15 cellular contexts compared by ENCODE assay signal in genomic region chr5:68149189-68149588, GRCh38.
DNase-seq lines count a peak whose midpoint lies in the region; ATAC-seq and TF ChIP-seq lines count a peak whose summit lies in the region.
"Had no signal": no experiment of that assay in that cellular context is flagged by ENCODE, and none has a peak within 500 bp of the region (broad histone marks: within the 10 kb centered on the region; RNA-seq: fewer than 3 reads in every experiment).

No MANE protein-coding gene starts in this region.

- H3K27ac Mint-ChIP-seq in activated naive CD4-positive, alpha-beta T cell treated with anti-CD3 and anti-CD28 coated beads, Interleukin-2, amount 50 U/mL, for 72 hours, result no peak overlapping the region
- H3K27ac Mint-ChIP-seq: activated CD4-positive, alpha-beta T cell treated with anti-CD3 and anti-CD28 coated beads, Interleukin-2, amount 10 ng/mL, durations not matched to agents 24 days and 14 days; T-helper 1 cell treated with Interleukin-12 subunit alpha and Interleukin-12 subunit beta and Interleukin-4 antibody, amounts not matched to agents 30 μg/mL and 1 μg/mL, for 36 hours had no signal

- H3K9me3 Mint-ChIP-seq in activated naive CD4-positive, alpha-beta T cell treated with anti-CD3 and anti-CD28 coated beads, Interleukin-2, amount 50 U/mL, for 72 hours, result peaks cover 0 to 3% of the 10 kb centered on the region in 2 donors
- H3K9me3 Mint-ChIP-seq: activated CD4-positive, alpha-beta T cell treated with anti-CD3 and anti-CD28 coated beads, Interleukin-2, amount 10 ng/mL, durations not matched to agents 24 days and 14 days had no signal

- peak; percentile 31 for DNase-seq in GM04504 (ENCODE audit: low read depth)
- no peak for DNase-seq in pons (ENCODE audit: low spot score)
- DNase-seq in activated naive CD4-positive, alpha-beta T cell treated with anti-CD3 and anti-CD28 coated beads, Interleukin-2, amount 50 U/mL, for 72 hours (ENCODE audit: low spot score in 2 of 2), result no peak
- no peak for DNase-seq in AML-193 (lab: John Stamatoyannopoulos, UW)
- DNase-seq: activated CD4-positive, alpha-beta T cell treated with anti-CD3 and anti-CD28 coated beads, Interleukin-2, amount 10 ng/mL, durations not matched to agents 24 days and 14 days; activated naive CD4-positive, alpha-beta T cell; foreskin keratinocyte; kidney; NCI-H2081 had no signal

- H2AFZ ChIP-seq in Loucy (ENCODE audit: low read length), result peak overlapping the region; percentile 3

- H3K4me3 ChIP-seq in Loucy (ENCODE audit: low read length, poor library complexity, severe bottlenecking) (no peak overlapping the region), liver (ENCODE audit: low read depth in 1 of 3, low read length in 3 of 3) (no peak overlapping the region)

- H3K9me2 ChIP-seq in Loucy (replicated peaks; ENCODE audit: low read depth, low read length), result no peaks in the 10 kb centered on the region

- no peak overlapping the region for H3K4me2 ChIP-seq in Loucy (ENCODE audit: low read depth, low read length, poor library complexity, severe bottlenecking)

- H3K36me3 Mint-ChIP-seq in activated naive CD4-positive, alpha-beta T cell treated with anti-CD3 and anti-CD28 coated beads, Interleukin-2, amount 50 U/mL, for 72 hours, result no peaks in the 10 kb centered on the region

- peak; percentile 37 for ATAC-seq in GM21367 (IDR thresholded peaks at IDR 0.05; ENCODE audit: unreplicated experiment)
- ATAC-seq in activated naive CD4-positive, alpha-beta T cell treated with anti-CD3 and anti-CD28 coated beads, Interleukin-2, amount 50 U/mL, for 72 hours, result no peak
- no peak for ATAC-seq in HG02973 (IDR thresholded peaks at IDR 0.05; ENCODE audit: unreplicated experiment)
- ATAC-seq: foreskin keratinocyte had no signal

- H3K4me1 ChIP-seq in Loucy (ENCODE audit: insufficient read depth, low read length, poor library complexity, severe bottlenecking), result no peaks in the 10 kb centered on the region
- H3K4me1 ChIP-seq in liver (ENCODE audit: control insufficient read depth in 4 of 4, insufficient read depth in 4 of 4, low read length in 3 of 4), result peaks cover 0 to 7% (median 2%) of the 10 kb centered on the region in 4 donors
- H3K4me1 ChIP-seq: foreskin keratinocyte had no signal

- H3K27me3 ChIP-seq in Loucy (ENCODE audit: insufficient read depth, low read length, poor library complexity, severe bottlenecking) (no peaks in the 10 kb centered on the region), liver (ENCODE audit: control insufficient read depth in 4 of 4, insufficient read depth in 4 of 4, low read length in 3 of 4) (no peaks in the 10 kb centered on the region)
- H3K27me3 ChIP-seq: foreskin keratinocyte had no signal

- H4K20me1 ChIP-seq in Loucy (ENCODE audit: insufficient read depth, low read length, poor library complexity, severe bottlenecking), result no peaks in the 10 kb centered on the region

- H3K9me3 ChIP-seq in Loucy (ENCODE audit: insufficient read depth, low read depth, low read length) (no peaks in the 10 kb centered on the region), liver (ENCODE audit: control insufficient read depth in 4 of 4, low read length in 3 of 4) (no peaks in the 10 kb centered on the region)

- WGBS in liver, result 63% methylated on average over 2 of the region's 2 CpGs

- TF ChIP-seq CTCF in Loucy (conservative IDR thresholded peaks at IDR 0.05; ENCODE audit: low read length) (no peak), liver (IDR thresholded peaks at IDR 0.05; ENCODE audit: low read depth, low read length, missing input control) (no peak)

- H3K9ac ChIP-seq in Loucy (ENCODE audit: low read depth, low read length, poor library complexity, severe bottlenecking) (no peak overlapping the region), liver (ENCODE audit: low read depth in 1 of 2, low read length in 2 of 2) (no peak overlapping the region)

- H3K36me3 ChIP-seq in Loucy (ENCODE audit: insufficient read depth, low read length) (no peaks in the 10 kb centered on the region), liver (ENCODE audit: control insufficient read depth in 4 of 4, insufficient read depth in 3 of 4, low read depth in 1 of 4, low read length in 3 of 4) (no peaks in the 10 kb centered on the region)

- peak; percentile 29 to 55 for TF ChIP-seq RAD21 in liver (IDR thresholded peaks at IDR 0.05)

- no peaks in the 10 kb centered on the region for H3K79me2 ChIP-seq in Loucy (ENCODE audit: insufficient read depth, low read length)

- no peak overlapping the region for H3K27ac ChIP-seq in liver (ENCODE audit: low read depth in 1 of 2, low read length in 2 of 2)
- H3K27ac ChIP-seq: C4-2B, foreskin keratinocyte had no signal

- H3F3A ChIP-seq in Loucy (ENCODE audit: low read depth), result no peaks in the 10 kb centered on the region

TF ChIP-seq in liver, 16 proteins besides CTCF, POLR2A, EP300 and RAD21:
- TF ChIP-seq GABPA (IDR thresholded peaks at IDR 0.05 in 1 of 2, conservative IDR thresholded peaks at IDR 0.05 in 1 of 2), result no peak
- TF ChIP-seq REST (IDR thresholded peaks at IDR 0.05), result no peak
- TF ChIP-seq JUND (IDR thresholded peaks at IDR 0.05), result peak in 1 of 2 donors; percentile 18
- TF ChIP-seq SP1 (IDR thresholded peaks at IDR 0.05), result peak; percentile 78
- TF ChIP-seq YY1 (IDR thresholded peaks at IDR 0.05), result no peak
- TF ChIP-seq, protein P1, sequence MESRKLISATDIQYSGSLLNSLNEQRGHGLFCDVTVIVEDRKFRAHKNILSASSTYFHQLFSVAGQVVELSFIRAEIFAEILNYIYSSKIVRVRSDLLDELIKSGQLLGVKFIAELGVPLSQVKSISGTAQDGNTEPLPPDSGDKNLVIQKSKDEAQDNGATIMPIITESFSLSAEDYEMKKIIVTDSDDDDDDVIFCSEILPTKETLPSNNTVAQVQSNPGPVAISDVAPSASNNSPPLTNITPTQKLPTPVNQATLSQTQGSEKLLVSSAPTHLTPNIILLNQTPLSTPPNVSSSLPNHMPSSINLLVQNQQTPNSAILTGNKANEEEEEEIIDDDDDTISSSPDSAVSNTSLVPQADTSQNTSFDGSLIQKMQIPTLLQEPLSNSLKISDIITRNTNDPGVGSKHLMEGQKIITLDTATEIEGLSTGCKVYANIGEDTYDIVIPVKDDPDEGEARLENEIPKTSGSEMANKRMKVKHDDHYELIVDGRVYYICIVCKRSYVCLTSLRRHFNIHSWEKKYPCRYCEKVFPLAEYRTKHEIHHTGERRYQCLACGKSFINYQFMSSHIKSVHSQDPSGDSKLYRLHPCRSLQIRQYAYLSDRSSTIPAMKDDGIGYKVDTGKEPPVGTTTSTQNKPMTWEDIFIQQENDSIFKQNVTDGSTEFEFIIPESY (IDR thresholded peaks at IDR 0.05), result no peak
- TF ChIP-seq HNF4A (conservative IDR thresholded peaks at IDR 0.05), result peak; percentile 61 to 75
- TF ChIP-seq, protein P2, sequence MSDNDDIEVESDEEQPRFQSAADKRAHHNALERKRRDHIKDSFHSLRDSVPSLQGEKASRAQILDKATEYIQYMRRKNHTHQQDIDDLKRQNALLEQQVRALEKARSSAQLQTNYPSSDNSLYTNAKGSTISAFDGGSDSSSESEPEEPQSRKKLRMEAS (IDR thresholded peaks at IDR 0.05), result no peak
- TF ChIP-seq FOXA2 (IDR thresholded peaks at IDR 0.05), result no peak
- peak; percentile 35 for TF ChIP-seq TAF1 (conservative IDR thresholded peaks at IDR 0.05)
- TF ChIP-seq, protein P3, sequence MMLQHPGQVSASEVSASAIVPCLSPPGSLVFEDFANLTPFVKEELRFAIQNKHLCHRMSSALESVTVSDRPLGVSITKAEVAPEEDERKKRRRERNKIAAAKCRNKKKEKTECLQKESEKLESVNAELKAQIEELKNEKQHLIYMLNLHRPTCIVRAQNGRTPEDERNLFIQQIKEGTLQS (IDR thresholded peaks at IDR 0.05), result peak; percentile 43
- peak; percentile 42 for TF ChIP-seq HNF4G (IDR thresholded peaks at IDR 0.05)
- TF ChIP-seq NR2F2 (IDR thresholded peaks at IDR 0.05), result no peak
- TF ChIP-seq EGR1 (IDR thresholded peaks at IDR 0.05; ENCODE audit: low read depth in 2 of 2), result no peak
- peak in 1 of 2 donors; percentile 42 for TF ChIP-seq RXRA (IDR thresholded peaks at IDR 0.05)
- TF ChIP-seq FOXA1 (IDR thresholded peaks at IDR 0.05), result no peak
